ENCODE assay signal across 2 cellular contexts in genomic region chr13:75186384-75186783, GRCh38.
TF ChIP-seq lines count a peak whose summit lies in the region.

No MANE protein-coding gene starts in this region.

TF ChIP-seq in HepG2, 621 proteins besides CTCF, POLR2A, EP300 and RAD21:
- TF ChIP-seq PHF5A (CRISPR knock-in tag; IDR thresholded peaks at IDR 0.05; ENCODE audit: low read depth, unreplicated experiment) = no peak
- TF ChIP-seq BCL6 (CRISPR knock-in tag; IDR thresholded peaks at IDR 0.05) = no peak
- TF ChIP-seq ZNF629 (CRISPR knock-in tag; conservative IDR thresholded peaks at IDR 0.05) = no peak
- TF ChIP-seq, protein P1, sequence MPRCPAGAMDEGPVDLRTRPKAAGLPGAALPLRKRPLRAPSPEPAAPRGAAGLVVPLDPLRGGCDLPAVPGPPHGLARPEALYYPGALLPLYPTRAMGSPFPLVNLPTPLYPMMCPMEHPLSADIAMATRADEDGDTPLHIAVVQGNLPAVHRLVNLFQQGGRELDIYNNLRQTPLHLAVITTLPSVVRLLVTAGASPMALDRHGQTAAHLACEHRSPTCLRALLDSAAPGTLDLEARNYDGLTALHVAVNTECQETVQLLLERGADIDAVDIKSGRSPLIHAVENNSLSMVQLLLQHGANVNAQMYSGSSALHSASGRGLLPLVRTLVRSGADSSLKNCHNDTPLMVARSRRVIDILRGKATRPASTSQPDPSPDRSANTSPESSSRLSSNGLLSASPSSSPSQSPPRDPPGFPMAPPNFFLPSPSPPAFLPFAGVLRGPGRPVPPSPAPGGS (CRISPR knock-in tag; IDR thresholded peaks at IDR 0.05) = no peak
- TF ChIP-seq SOX13 (IDR thresholded peaks at IDR 0.05) = no peak
- TF ChIP-seq SOX13 (CRISPR knock-in tag; conservative IDR thresholded peaks at IDR 0.05 in 1 of 2, IDR thresholded peaks at IDR 0.05 in 1 of 2) = no peak
- TF ChIP-seq NFYB (CRISPR knock-in tag; IDR thresholded peaks at IDR 0.05) = no peak
- TF ChIP-seq GLMP (CRISPR knock-in tag; IDR thresholded peaks at IDR 0.05; ENCODE audit: borderline replicate concordance) = no peak
- TF ChIP-seq ARID5B (CRISPR knock-in tag; IDR thresholded peaks at IDR 0.05) = no peak
- TF ChIP-seq NR2F2 (IDR thresholded peaks at IDR 0.05; ENCODE audit: borderline replicate concordance, low read depth) = no peak
- no peak for TF ChIP-seq ZNF138 (CRISPR knock-in tag; IDR thresholded peaks at IDR 0.05; ENCODE audit: low read depth)
- no peak for TF ChIP-seq ZNF746 (CRISPR knock-in tag; IDR thresholded peaks at IDR 0.05)
- TF ChIP-seq ZNF569 (CRISPR knock-in tag; IDR thresholded peaks at IDR 0.05; ENCODE audit: borderline replicate concordance) = no peak
- TF ChIP-seq ZNF768 (CRISPR knock-in tag; IDR thresholded peaks at IDR 0.05) = no peak
- no peak for TF ChIP-seq HNF4A (CRISPR knock-in tag; IDR thresholded peaks at IDR 0.05)

TF ChIP-seq in endothelial cell of umbilical vein, 7 proteins besides CTCF, POLR2A, EP300 and RAD21:
- no peak for TF ChIP-seq POLR2AphosphoS5 (IDR thresholded peaks at IDR 0.05; ENCODE audit: insufficient read depth, low read depth, low read length)
- TF ChIP-seq MYC (IDR thresholded peaks at IDR 0.05; ENCODE audit: low read depth, low read length) = no peak
- TF ChIP-seq, protein P2, sequence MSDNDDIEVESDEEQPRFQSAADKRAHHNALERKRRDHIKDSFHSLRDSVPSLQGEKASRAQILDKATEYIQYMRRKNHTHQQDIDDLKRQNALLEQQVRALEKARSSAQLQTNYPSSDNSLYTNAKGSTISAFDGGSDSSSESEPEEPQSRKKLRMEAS (IDR thresholded peaks at IDR 0.05; ENCODE audit: insufficient read depth, insufficient read length) = no peak
- no peak for TF ChIP-seq JUN (IDR thresholded peaks at IDR 0.05; ENCODE audit: borderline replicate concordance, insufficient read depth, insufficient read length, low read depth)
- TF ChIP-seq FOS (IDR thresholded peaks at IDR 0.05; ENCODE audit: borderline replicate concordance, insufficient read depth, low read length) = no peak
- TF ChIP-seq EZH2 (IDR thresholded peaks at IDR 0.05; ENCODE audit: borderline replicate concordance, low read depth, low read length, severe bottlenecking) = no peak
- TF ChIP-seq GATA2 (IDR thresholded peaks at IDR 0.05; ENCODE audit: insufficient read depth, insufficient read length, low read depth, low read length) = no peak
TF ChIP-seq in endothelial cell of umbilical vein: peak in this region for 0.
